Comparison of ENCODE assay signal across 9 cellular contexts in the genomic region with DNA sequence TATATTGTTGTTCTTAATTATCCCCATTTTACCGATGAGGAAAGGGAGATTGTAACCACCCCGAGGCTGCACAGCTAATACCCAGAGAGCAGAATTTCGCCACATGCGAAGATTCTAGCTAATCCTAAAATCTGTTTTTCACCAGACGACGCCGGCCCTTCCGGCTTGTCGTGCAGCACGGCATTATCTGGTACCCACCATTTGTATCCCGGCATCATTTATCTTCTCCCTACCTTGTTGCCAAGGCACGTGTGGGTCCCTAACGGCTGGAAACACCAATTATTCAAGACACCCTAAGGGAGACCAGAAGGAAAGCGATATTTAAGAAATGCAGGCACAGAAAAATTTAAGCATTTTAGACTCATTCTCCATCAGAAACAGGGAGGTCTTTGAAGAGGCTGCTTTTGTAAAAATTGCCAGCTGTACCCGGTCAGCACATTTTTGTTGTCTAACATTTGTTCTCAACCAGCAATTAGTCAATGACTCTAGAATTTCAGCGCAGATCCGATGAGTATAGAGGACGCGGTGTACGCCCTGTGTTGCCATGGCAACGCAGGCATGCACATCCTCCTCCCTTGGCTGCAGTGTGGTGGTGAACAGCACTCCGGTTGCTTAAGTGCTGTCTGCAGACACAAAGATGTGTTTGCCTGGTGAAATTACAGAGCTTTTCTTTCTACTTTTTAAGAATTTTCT.
DNase-seq lines count a peak whose midpoint lies in the region; ATAC-seq and TF ChIP-seq lines count a peak whose summit lies in the region.
"Had no signal": no experiment of that assay in that cellular context is flagged by ENCODE, and none has a peak within 500 bp of the region (broad histone marks: within the 10 kb centered on the region; RNA-seq: fewer than 3 reads in every experiment).

No MANE protein-coding gene starts in this region.

- H3K4me3 Mint-ChIP-seq in CD4-positive, alpha-beta T cell = no peak overlapping the region
- H3K4me3 Mint-ChIP-seq: activated naive CD8-positive, alpha-beta T cell had no signal

- H3K4me1 ChIP-seq in ectodermal cell (ENCODE audit: control insufficient read depth, insufficient read depth, low read length) (peaks cover 8% of the 10 kb centered on the region), lower lobe of right lung (peaks cover 8% of the 10 kb centered on the region)

- peak overlapping the region; percentile 71 for H3K27ac ChIP-seq in ectodermal cell (ENCODE audit: insufficient read depth, low read depth, low read length, poor library complexity, severe bottlenecking)
- H3K27ac ChIP-seq in lower lobe of right lung = no peak overlapping the region
- no peak overlapping the region for H3K27ac ChIP-seq in CD4-positive, alpha-beta T cell (ENCODE audit: low read depth, low read length)

- intact Hi-C loops in lower lobe of right lung (cut with DNase I) = no loop called here
- intact Hi-C loops in CD4-positive, alpha-beta T cell (cut with DNase I, micrococcal nuclease) = no loop called here

- ATAC-seq in lower lobe of right lung (peak; percentile 68 to 69), GM18861 (IDR thresholded peaks at IDR 0.05; ENCODE audit: unreplicated experiment) (no peak)
- no peak for ATAC-seq in CD4-positive, alpha-beta T cell (ENCODE audit: poor library complexity)

- no peaks in the 10 kb centered on the region for H3K36me3 Mint-ChIP-seq in CD4-positive, alpha-beta T cell (ENCODE audit: low read depth)
- H3K36me3 Mint-ChIP-seq: activated naive CD8-positive, alpha-beta T cell had no signal

- DNase-seq in GM03348 (ENCODE audit: low spot score) (peak; percentile 95), NCI-H510A (lab: John Stamatoyannopoulos, UW) (peak; percentile 82), lower lobe of right lung (peak; percentile 64), SIG-M5 treated with dmso at 0.1 percent for 504 hours (lab: John Stamatoyannopoulos, UW; ENCODE audit: unreplicated experiment) (no peak)
- no peak for DNase-seq in activated CD8-positive, alpha-beta memory T cell treated with anti-CD3 and anti-CD28 coated beads, Interleukin-2, amount 50 U/mL, for 48 hours
- no peak for DNase-seq in CD4-positive, alpha-beta T cell

- H3K36me3 ChIP-seq in ectodermal cell (ENCODE audit: control insufficient read depth, insufficient read depth, low read length) (no peaks in the 10 kb centered on the region), lower lobe of right lung (no peaks in the 10 kb centered on the region)

- no peak overlapping the region for H3K4me3 ChIP-seq in ectodermal cell (ENCODE audit: insufficient read depth, low read depth, low read length)
- no peak overlapping the region for H3K4me3 ChIP-seq in lower lobe of right lung

- H3K4me1 Mint-ChIP-seq in CD4-positive, alpha-beta T cell (ENCODE audit: low read depth) = no peaks in the 10 kb centered on the region

- POLR2A ChIA-PET in CD4-positive, alpha-beta T cell (lab: Charles Lee) = no interaction called here

- H3K9me3 Mint-ChIP-seq in CD4-positive, alpha-beta T cell = no peaks in the 10 kb centered on the region

- H3K27me3 Mint-ChIP-seq in CD4-positive, alpha-beta T cell = peaks cover 47% of the 10 kb centered on the region

- WGBS in ectodermal cell, 2 experiments = 68 to 69% methylated on average over 22 of the region's 22 CpGs

- CTCF ChIA-PET in CD4-positive, alpha-beta T cell (lab: Charles Lee) = no interaction called here

- no peaks in the 10 kb centered on the region for H3K27me3 ChIP-seq in ectodermal cell (ENCODE audit: control insufficient read depth, insufficient read depth, low read length, poor library complexity, severe bottlenecking)
- H3K27me3 ChIP-seq in lower lobe of right lung (ENCODE audit: low read depth) = no peaks in the 10 kb centered on the region
- H3K27me3 ChIP-seq in CD4-positive, alpha-beta T cell (ENCODE audit: control insufficient read depth, insufficient read depth, low read length) = no peaks in the 10 kb centered on the region

- H3K9me3 ChIP-seq in ectodermal cell (ENCODE audit: control insufficient read depth, low read length) = no peaks in the 10 kb centered on the region
- H3K9me3 ChIP-seq in lower lobe of right lung = no peaks in the 10 kb centered on the region
- H3K9me3 ChIP-seq in CD4-positive, alpha-beta T cell (ENCODE audit: control insufficient read depth, low read length) = no peaks in the 10 kb centered on the region

- H3K27ac Mint-ChIP-seq in CD4-positive, alpha-beta T cell = no peak overlapping the region
- H3K27ac Mint-ChIP-seq: activated naive CD8-positive, alpha-beta T cell had no signal

- no peak for TF ChIP-seq CTCF in lower lobe of right lung (IDR thresholded peaks at IDR 0.05)
- no peak for TF ChIP-seq CTCF in CD4-positive, alpha-beta T cell (IDR thresholded peaks at IDR 0.05)

Comparison
In these comparisons a context has a peak if more than half of its experiments do, and no peak if none do; other contexts are left out.
1. DNase-seq: peak in GM03348 (single experiment), NCI-H510A (single experiment) and lower lobe of right lung (single experiment); none in activated CD8-positive, alpha-beta memory T cell treated with anti-CD3 and anti-CD28 coated beads, Interleukin-2, amount 50 U/mL, for 48 hours (single experiment), CD4-positive, alpha-beta T cell (0 of 10) and SIG-M5 treated with dmso at 0.1 percent for 504 hours (single experiment).
2. ATAC-seq: peak in lower lobe of right lung (2 of 2); none in GM18861 (single experiment) and CD4-positive, alpha-beta T cell (single experiment).